25 cellular contexts compared by ENCODE assay signal in genomic region chr19:867855-868457, GRCh38. TPM values are rescaled to one million over a fixed set of nuclear protein-coding genes. Genes with fewer than 3 reads are reported as not detected.
A peak's percentile ranks its signal among the peaks of the same experiment; 100 is the strongest.
DNase-seq lines count a peak whose midpoint lies in the region; FAIRE-seq and TF ChIP-seq lines count a peak whose summit lies in the region.
"Had no signal": no experiment of that assay in that cellular context is flagged by ENCODE, and none has a peak within 500 bp of the region (broad histone marks: within the 10 kb centered on the region; RNA-seq: fewer than 3 reads in every experiment).

No MANE protein-coding gene starts in this region.

- H3K27ac ChIP-seq in endothelial cell of umbilical vein (ENCODE audit: insufficient read depth, low read depth, low read length), result no peak overlapping the region
- H3K27ac ChIP-seq: brain microvascular endothelial cell had no signal

- CTCF ChIA-PET in endothelial cell of umbilical vein (lab: Charles Lee), result no interaction called here

- H3K4me1 Mint-ChIP-seq in type B pancreatic cell (ENCODE audit: unreplicated experiment), result peaks cover 8% of the 10 kb centered on the region

- FAIRE-seq in endothelial cell of umbilical vein (lab: Jason Lieb, UNC), result no peak
- FAIRE-seq: colon, TTC549 had no signal

- peaks cover 36% of the 10 kb centered on the region for H3K36me3 ChIP-seq in NT2/D1 (ENCODE audit: insufficient read depth, insufficient read length, low read length)
- H3K36me3 ChIP-seq in endothelial cell of umbilical vein (ENCODE audit: control insufficient read depth in 2 of 2, extremely low read depth in 1 of 2, insufficient read depth in 2 of 2, low read length in 2 of 2), result peaks cover 0 to 11% of the 10 kb centered on the region in 2 experiments

- no peaks in the 10 kb centered on the region for H3K27me3 Mint-ChIP-seq in type B pancreatic cell

- H3K9ac ChIP-seq in NT2/D1 (ENCODE audit: insufficient read length, low read depth) (peak overlapping the region; percentile 12), endothelial cell of umbilical vein (replicated peaks; ENCODE audit: extremely low read depth, insufficient read depth, low read length) (no peak overlapping the region)

- BruUV-seq in endothelial cell of umbilical vein (replicated peaks; lab: Mats Ljungman, UMichigan), result TSS peak; percentile 47

- H3K79me2 ChIP-seq in endothelial cell of umbilical vein (ENCODE audit: control insufficient read depth, insufficient read depth, low read length), result no peaks in the 10 kb centered on the region

- DNase-seq in NT2/D1 (ENCODE audit: low read depth, low spot score), result no peak
- DNase-seq in endothelial cell of umbilical vein (ENCODE audit: low read depth, low spot score), result no peak
- DNase-seq in type B pancreatic cell (ENCODE audit: extremely low spot score, unreplicated experiment), result no peak
- DNase-seq in GM19240 (ENCODE audit: insufficient read length, low spot score), result no peak
- DNase-seq in NCI-H2227 (lab: John Stamatoyannopoulos, UW; ENCODE audit: unreplicated experiment), result no peak
- DNase-seq: activated CD4-positive, alpha-beta T cell treated with anti-CD3 and anti-CD28 coated beads for 1 hour; activated CD8-positive, alpha-beta T cell treated with anti-CD3 and anti-CD28 coated beads, Interleukin-2, amount 10 ng/mL, durations not matched to agents 7 days and 5 days; activated gamma-delta T cell; activated naive CD8-positive, alpha-beta T cell treated with anti-CD3 and anti-CD28 coated beads, Interleukin-2, amount 50 U/mL, for 24 hours; brain microvascular endothelial cell; DMS79 treated with DMSO at 0.1 percent for 48 hours; effector memory CD4-positive, alpha-beta T cell; esophagus squamous epithelium; Karpas-422; kidney glomerular epithelial cell; NCI-H1694; SHP77; stimulated activated CD4-positive, alpha-beta T cell treated with anti-CD3 and anti-CD28 coated beads, Interleukin-4, amount 100 ng/mL, for 1 hour; stimulated activated naive CD8-positive, alpha-beta T cell treated with anti-CD3 and anti-CD28 coated beads, Interleukin-15, Interleukin-2, amounts not matched to agents 100 U/mL and 50 U/mL, for 24 hours had no signal

- peaks cover 12% of the 10 kb centered on the region for H3K36me3 Mint-ChIP-seq in type B pancreatic cell

- H3K9me1 ChIP-seq in endothelial cell of umbilical vein (replicated peaks; ENCODE audit: control insufficient read depth, extremely low read depth, insufficient read depth, low read length), result no peaks in the 10 kb centered on the region

- H2AFZ ChIP-seq in endothelial cell of umbilical vein (ENCODE audit: low read depth, low read length), result no peak overlapping the region

- no peaks in the 10 kb centered on the region for H4K20me1 ChIP-seq in endothelial cell of umbilical vein (replicated peaks; ENCODE audit: control insufficient read depth, extremely low read depth, insufficient read depth, low read length)

- no peak overlapping the region for H3K4me3 ChIP-seq in NT2/D1 (ENCODE audit: insufficient read length, low read depth)
- no peak overlapping the region for H3K4me3 ChIP-seq in endothelial cell of umbilical vein (replicated peaks in 1 of 3; ENCODE audit: insufficient read depth in 1 of 3, low read depth in 1 of 3, low read length in 3 of 3)
- H3K4me3 ChIP-seq: esophagus squamous epithelium, smooth muscle cell had no signal

- H3K4me1 ChIP-seq in NT2/D1 (ENCODE audit: insufficient read depth, insufficient read length) (peaks cover 33% of the 10 kb centered on the region), endothelial cell of umbilical vein (ENCODE audit: control insufficient read depth, extremely low read depth, insufficient read depth, low read length) (peaks cover 9% of the 10 kb centered on the region)

- no peaks in the 10 kb centered on the region for H3K9me3 Mint-ChIP-seq in type B pancreatic cell
- H3K9me3 Mint-ChIP-seq: activated naive CD8-positive, alpha-beta T cell treated with anti-CD3 and anti-CD28 coated beads, Interleukin-2, amount 50 U/mL, for 24 hours had no signal

- H3K9me3 ChIP-seq in NT2/D1 (ENCODE audit: insufficient read depth, low read length) (no peaks in the 10 kb centered on the region), endothelial cell of umbilical vein (replicated peaks; ENCODE audit: control insufficient read depth, insufficient read depth, low read length) (no peaks in the 10 kb centered on the region)
- H3K9me3 ChIP-seq: esophagus squamous epithelium had no signal

- TF ChIP-seq CTCF in endothelial cell of umbilical vein (IDR thresholded peaks at IDR 0.05; ENCODE audit: extremely low read depth in 1 of 2, insufficient read depth in 1 of 2, low read depth in 1 of 2, low read length in 2 of 2) (no peak), type B pancreatic cell (conservative IDR thresholded peaks at IDR 0.05) (no peak)

- H3K4me2 ChIP-seq in endothelial cell of umbilical vein (ENCODE audit: insufficient read depth, low read length), result no peak overlapping the region
- H3K4me2 ChIP-seq: smooth muscle cell had no signal

- dilution Hi-C loops in endothelial cell of umbilical vein (cut with MboI; ENCODE audit: extremely low pct_ligation_motif_present, low sequenced_read_pairs), result no loop called here

- POLR2A ChIA-PET in endothelial cell of umbilical vein (lab: Charles Lee), result no interaction called here

- no peak overlapping the region for H3K4me3 Mint-ChIP-seq in type B pancreatic cell
- H3K4me3 Mint-ChIP-seq: activated CD8-positive, alpha-beta T cell treated with anti-CD3 and anti-CD28 coated beads, Interleukin-2, amount 10 ng/mL, durations not matched to agents 7 days and 5 days; activated naive CD8-positive, alpha-beta T cell treated with anti-CD3 and anti-CD28 coated beads, Interleukin-2, amount 50 U/mL, for 24 hours had no signal

- no peak for TF ChIP-seq POLR2A in endothelial cell of umbilical vein (IDR thresholded peaks at IDR 0.05; ENCODE audit: low read depth, low read length)

- intact Hi-C loops in endothelial cell of umbilical vein (cut with micrococcal nuclease), result no loop called here

- H3K27ac Mint-ChIP-seq in type B pancreatic cell, result peak overlapping the region; percentile 70
- H3K27ac Mint-ChIP-seq: activated CD8-positive, alpha-beta T cell treated with anti-CD3 and anti-CD28 coated beads, Interleukin-2, amount 10 ng/mL, durations not matched to agents 7 days and 5 days; activated naive CD8-positive, alpha-beta T cell treated with anti-CD3 and anti-CD28 coated beads, Interleukin-2, amount 50 U/mL, for 24 hours had no signal

- H3K27me3 ChIP-seq in NT2/D1 (ENCODE audit: insufficient read depth, insufficient read length), result no peaks in the 10 kb centered on the region
- no peaks in the 10 kb centered on the region for H3K27me3 ChIP-seq in endothelial cell of umbilical vein (ENCODE audit: control insufficient read depth in 2 of 2, insufficient read depth in 2 of 2, low read length in 2 of 2)
- H3K27me3 ChIP-seq: brain microvascular endothelial cell had no signal

RNA-seq across cellular contexts. Expression of gene CFD, which starts 8.5 kb away (rescaled TPM):
- total RNA-seq in endothelial cell of umbilical vein (0.40 TPM in 1 of 2 replicates, not detected in the other), type B pancreatic cell (ENCODE audit: low replicate concordance) (5.5 and 11.3 TPM in 2 replicates)
- 0.25 and 0.53 TPM in 2 replicates for polyA plus RNA-seq in endothelial cell of umbilical vein
- 0.11 and 0.43 TPM in 2 replicates for polyA plus RNA-seq in endothelial cell of umbilical vein (2011; cell fraction: cytosol; rRNA removed)
- not detected in 2 replicates for polyA plus RNA-seq in endothelial cell of umbilical vein (2011; cell fraction: nucleus; rRNA removed)
- 0.52 and 0.64 TPM in 2 replicates for polyA plus RNA-seq in endothelial cell of umbilical vein (2012)
- polyA minus RNA-seq in endothelial cell of umbilical vein, result 0.32 TPM in 1 of 2 replicates, not detected in the other
- 26.2 TPM for polyA minus RNA-seq in endothelial cell of umbilical vein (2011; cell fraction: cytosol; rRNA and poly(A)+ RNA removed)
- 0.63 TPM in 1 of 2 replicates, not detected in the other for polyA minus RNA-seq in endothelial cell of umbilical vein (2011; cell fraction: nucleus; rRNA and poly(A)+ RNA removed)
- total RNA-seq: HT1080, smooth muscle cell had no signal

RNA-seq across cellular contexts. Expression of gene ELANE, which starts 15.9 kb away (rescaled TPM):
- total RNA-seq in endothelial cell of umbilical vein (not detected in 2 replicates), type B pancreatic cell (ENCODE audit: low replicate concordance) (not detected in 2 replicates)
- not detected in 2 replicates for polyA plus RNA-seq in endothelial cell of umbilical vein
- not detected in 2 replicates for polyA plus RNA-seq in endothelial cell of umbilical vein (2011; cell fraction: cytosol; rRNA removed)
- not detected in 2 replicates for polyA plus RNA-seq in endothelial cell of umbilical vein (2011; cell fraction: nucleus; rRNA removed)
- polyA plus RNA-seq in endothelial cell of umbilical vein (2012), result not detected in 2 replicates
- not detected in 2 replicates for polyA minus RNA-seq in endothelial cell of umbilical vein
- not detected for polyA minus RNA-seq in endothelial cell of umbilical vein (2011; cell fraction: cytosol; rRNA and poly(A)+ RNA removed)
- not detected in 2 replicates for polyA minus RNA-seq in endothelial cell of umbilical vein (2011; cell fraction: nucleus; rRNA and poly(A)+ RNA removed)
- total RNA-seq: activated CD8-positive, alpha-beta T cell treated with anti-CD3 and anti-CD28 coated beads, Interleukin-2, amount 10 ng/mL, durations not matched to agents 7 days and 5 days; HT1080; myocyte; smooth muscle cell had no signal
- polyA plus RNA-seq: smooth muscle cell had no signal

RNA-seq across cellular contexts. Expression of gene MED16, which starts 25.0 kb away (rescaled TPM):
- total RNA-seq in endothelial cell of umbilical vein (54.7 and 63.1 TPM in 2 replicates), type B pancreatic cell (ENCODE audit: low replicate concordance) (59.6 and 74.2 TPM in 2 replicates)
- polyA plus RNA-seq in endothelial cell of umbilical vein, result 66.5 and 96.6 TPM in 2 replicates
- polyA plus RNA-seq in endothelial cell of umbilical vein (2011; cell fraction: cytosol; rRNA removed), result 33.5 and 44.8 TPM in 2 replicates
- polyA plus RNA-seq in endothelial cell of umbilical vein (2011; cell fraction: nucleus; rRNA removed), result 39.3 and 41.1 TPM in 2 replicates
- 34.9 and 47.5 TPM in 2 replicates for polyA plus RNA-seq in endothelial cell of umbilical vein (2012)
- 32.5 and 45.6 TPM in 2 replicates for polyA minus RNA-seq in endothelial cell of umbilical vein
- polyA minus RNA-seq in endothelial cell of umbilical vein (2011; cell fraction: cytosol; rRNA and poly(A)+ RNA removed), result 31.4 TPM
- 22.8 and 36.9 TPM in 2 replicates for polyA minus RNA-seq in endothelial cell of umbilical vein (2011; cell fraction: nucleus; rRNA and poly(A)+ RNA removed)

RNA-seq across cellular contexts. Expression of gene RNU6-9, which starts 25.3 kb away (rescaled TPM):
- total RNA-seq in endothelial cell of umbilical vein (not detected in 2 replicates), type B pancreatic cell (ENCODE audit: low replicate concordance) (not detected in 2 replicates)
- not detected in 2 replicates for polyA plus RNA-seq in endothelial cell of umbilical vein
- polyA plus RNA-seq in endothelial cell of umbilical vein (2011; cell fraction: cytosol; rRNA removed), result not detected in 2 replicates
- polyA plus RNA-seq in endothelial cell of umbilical vein (2011; cell fraction: nucleus; rRNA removed), result not detected in 2 replicates
- polyA plus RNA-seq in endothelial cell of umbilical vein (2012), result not detected in 2 replicates
- polyA minus RNA-seq in endothelial cell of umbilical vein, result not detected in 2 replicates
- polyA minus RNA-seq in endothelial cell of umbilical vein (2011; cell fraction: cytosol; rRNA and poly(A)+ RNA removed), result 1,914 TPM
- not detected in 2 replicates for polyA minus RNA-seq in endothelial cell of umbilical vein (2011; cell fraction: nucleus; rRNA and poly(A)+ RNA removed)
- total RNA-seq: activated CD8-positive, alpha-beta T cell treated with anti-CD3 and anti-CD28 coated beads, Interleukin-2, amount 10 ng/mL, durations not matched to agents 7 days and 5 days; esophagus squamous epithelium; HT1080; myocyte; smooth muscle cell had no signal
- polyA plus RNA-seq: smooth muscle cell, thymus had no signal

RNA-seq across cellular contexts. Expression of gene PRTN3, which starts 27.2 kb away (rescaled TPM):
- total RNA-seq in endothelial cell of umbilical vein, result not detected in 2 replicates
- polyA plus RNA-seq in endothelial cell of umbilical vein, result not detected in 2 replicates
- not detected in 2 replicates for polyA plus RNA-seq in endothelial cell of umbilical vein (2011; cell fraction: cytosol; rRNA removed)
- polyA plus RNA-seq in endothelial cell of umbilical vein (2011; cell fraction: nucleus; rRNA removed), result not detected in 2 replicates
- not detected in 2 replicates for polyA plus RNA-seq in endothelial cell of umbilical vein (2012)
- polyA minus RNA-seq in endothelial cell of umbilical vein, result not detected in 2 replicates
- polyA minus RNA-seq in endothelial cell of umbilical vein (2011; cell fraction: cytosol; rRNA and poly(A)+ RNA removed), result not detected
- polyA minus RNA-seq in endothelial cell of umbilical vein (2011; cell fraction: nucleus; rRNA and poly(A)+ RNA removed), result not detected in 2 replicates
- total RNA-seq in type B pancreatic cell (ENCODE audit: low replicate concordance), result 0.45 TPM in 1 of 2 replicates, not detected in the other
- total RNA-seq: activated CD8-positive, alpha-beta T cell treated with anti-CD3 and anti-CD28 coated beads, Interleukin-2, amount 10 ng/mL, durations not matched to agents 7 days and 5 days; esophagus squamous epithelium; HT1080; myocyte; smooth muscle cell had no signal
- polyA plus RNA-seq: smooth muscle cell had no signal
